ENCODE assay signal across 8 cellular contexts in the genomic region with DNA sequence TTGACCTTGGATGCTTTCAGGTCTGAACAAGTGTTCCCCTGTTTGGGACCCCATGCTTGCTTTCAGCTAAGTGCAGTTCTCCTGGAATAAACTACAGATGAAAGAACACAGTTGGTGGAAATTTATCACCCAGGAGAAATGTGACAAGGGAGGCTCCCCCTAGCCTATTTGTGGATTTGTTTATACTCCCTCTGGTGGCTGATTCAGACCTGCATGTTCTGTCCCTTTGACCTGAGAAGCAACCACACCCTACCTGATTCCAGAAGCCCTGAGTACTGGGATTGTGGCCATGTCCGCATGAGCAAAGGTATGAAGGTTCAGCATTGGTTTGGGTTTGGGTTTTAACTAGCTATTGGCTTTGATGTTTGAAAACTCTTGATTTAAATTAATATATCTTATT.
DNase-seq lines count a peak whose midpoint lies in the region; ATAC-seq and TF ChIP-seq lines count a peak whose summit lies in the region.

No MANE protein-coding gene starts in this region.

- DNase-seq in NCI-H2196 treated with DMSO at 0.1 percent for 48 hours (lab: John Stamatoyannopoulos, UW; ENCODE audit: unreplicated experiment): peak; percentile 1
- peak; percentile 36 for DNase-seq in cerebellar cortex (ENCODE audit: low spot score)
- DNase-seq in mucosa of descending colon: peak in 1 of 3 donors; percentile 71
- DNase-seq in HCEC 1CT: no peak
- DNase-seq in GF-D8 (lab: John Stamatoyannopoulos, UW): no peak

- ATAC-seq in mucosa of descending colon: peak; percentile 92
- no peak for ATAC-seq in HG03520 (IDR thresholded peaks at IDR 0.05; ENCODE audit: unreplicated experiment)

- TF ChIP-seq CTCF in 22Rv1 (IDR thresholded peaks at IDR 0.05): peak; percentile 45
- TF ChIP-seq CTCF in GM12874 (IDR thresholded peaks at IDR 0.05; ENCODE audit: insufficient read depth, low read depth, low read length): peak; percentile 42
- no peak for TF ChIP-seq CTCF in mucosa of descending colon (IDR thresholded peaks at IDR 0.05)

- H3K36me3 ChIP-seq in mucosa of descending colon (ENCODE audit: low read depth): no peaks in the 10 kb centered on the region

- no peak overlapping the region for H3K4me3 ChIP-seq in mucosa of descending colon

- H3K27ac ChIP-seq in 22Rv1: no peak overlapping the region

- no peaks in the 10 kb centered on the region for H3K4me1 ChIP-seq in mucosa of descending colon (ENCODE audit: low read depth)

- intact Hi-C loops in mucosa of descending colon (cut with DNase I, micrococcal nuclease): loop anchor here in 1 of 2 donors (5.0 kb wide), 1 partner anchor 80 kb away; no protein-coding TSS in a partner anchor

- H3K9me3 ChIP-seq in mucosa of descending colon: no peaks in the 10 kb centered on the region

Comparison
In these comparisons a context has a peak if more than half of its experiments do, and no peak if none do; other contexts are left out.
1. DNase-seq: peak in NCI-H2196 treated with DMSO at 0.1 percent for 48 hours (single experiment) and cerebellar cortex (single experiment); none in HCEC 1CT (single experiment) and GF-D8 (single experiment).